8 cellular contexts compared by ENCODE assay signal in the genomic region with DNA sequence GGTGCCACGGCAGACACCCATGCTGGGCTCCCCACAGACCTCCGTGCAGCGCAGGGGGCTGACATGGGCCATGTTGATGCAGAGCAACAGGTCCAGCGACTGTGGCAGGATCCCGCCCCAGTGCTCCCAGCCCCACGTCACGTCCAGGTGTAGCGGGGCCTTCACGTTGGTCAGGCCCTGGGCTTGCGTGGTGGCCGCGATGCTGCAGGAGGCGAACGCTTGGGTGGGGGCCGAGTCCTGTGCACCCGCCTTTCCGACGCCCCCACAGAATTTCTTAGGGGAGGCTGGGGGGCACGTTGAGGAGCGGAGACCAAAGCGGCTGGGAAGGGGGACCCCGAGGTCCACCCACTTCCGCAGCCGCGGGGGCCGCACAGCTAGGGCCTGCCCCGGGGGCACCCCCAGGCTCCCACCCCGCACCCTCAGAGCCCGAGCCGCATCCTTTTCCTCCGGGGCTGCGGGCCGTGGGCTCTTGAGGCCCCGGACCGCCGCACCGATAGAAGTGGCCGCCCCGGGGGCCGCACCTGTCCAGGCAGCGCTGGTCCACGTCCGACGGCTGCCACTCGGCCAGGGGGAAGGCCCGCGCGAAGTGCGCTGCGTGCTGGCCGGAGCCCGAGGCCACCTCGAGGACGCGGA. TPM values are rescaled to one million over a fixed set of nuclear protein-coding genes. Genes with fewer than 3 reads are reported as not detected.
DNase-seq lines count a peak whose midpoint lies in the region; ATAC-seq and TF ChIP-seq lines count a peak whose summit lies in the region.

No MANE protein-coding gene starts in this region.

- no peak for TF ChIP-seq CTCF in ascending aorta (IDR thresholded peaks at IDR 0.05)
- TF ChIP-seq CTCF in lower leg skin (IDR thresholded peaks at IDR 0.05), result no peak

- whole genome bisulfite sequencing in lower leg skin, 2 donors, result 0 to 5% methylated on average over 34 to 39 of the region's 55 CpGs
- 4% methylated on average over 55 of the region's 55 CpGs for WGBS in urinary bladder

- H3K27me3 ChIP-seq in ascending aorta, result no peaks in the 10 kb centered on the region

- H3K4me3 ChIP-seq in ascending aorta (peak overlapping the region; percentile 81 to 97), lower leg skin (ENCODE audit: low read depth, poor library complexity, severe bottlenecking) (peak overlapping the region; percentile 80), urinary bladder (ENCODE audit: low read depth, low read length) (peak overlapping the region; percentile 89)

- ATAC-seq in GM18517 (IDR thresholded peaks at IDR 0.05; ENCODE audit: unreplicated experiment) (peak; percentile 1), HG03432 (IDR thresholded peaks at IDR 0.05; ENCODE audit: unreplicated experiment) (peak; percentile 5)

- TF ChIP-seq POLR2A in lower leg skin (IDR thresholded peaks at IDR 0.05), result no peak

- H3K4me1 ChIP-seq in ascending aorta (peaks cover 6 to 17% of the 10 kb centered on the region in 2 donors), urinary bladder (ENCODE audit: insufficient read depth) (no peaks in the 10 kb centered on the region)

- DNase-seq in ascending aorta (ENCODE audit: low spot score in 2 of 2) (no peak), lower leg skin (ENCODE audit: low spot score in 2 of 2) (no peak), H4 (ENCODE audit: low spot score) (no peak), NCI-H2107 (lab: John Stamatoyannopoulos, UW) (no peak), NCI-H1694 (lab: John Stamatoyannopoulos, UW) (no peak)

- peak overlapping the region; percentile 94 to 99 for H3K27ac ChIP-seq in ascending aorta
- H3K27ac ChIP-seq in urinary bladder (ENCODE audit: low read depth), result peak overlapping the region; percentile 30

- no peaks in the 10 kb centered on the region for H3K9me3 ChIP-seq in ascending aorta

- peaks cover 12 to 17% of the 10 kb centered on the region in 2 donors for H3K36me3 ChIP-seq in ascending aorta
- H3K36me3 ChIP-seq in urinary bladder (ENCODE audit: insufficient read depth), result no peaks in the 10 kb centered on the region

- intact Hi-C loops in ascending aorta (cut with DNase I), result loop anchor here (1.0 to 5.0 kb wide), 5 partner anchors 25 to 977 kb away; a partner anchor contains a TSS
- intact Hi-C loops in lower leg skin (cut with DNase I; ENCODE audit: low total_unique reads), result no loop called here

RNA-seq across cellular contexts. Expression of a gene that starts 0.4 kb away (rescaled TPM):
- total RNA-seq in ascending aorta, result 523 TPM
- 100 to 1,000 TPM; 108 to 161 (median 111) TPM for total RNA-seq in lower leg skin
- total RNA-seq in urinary bladder, result 26.7 TPM
- polyA plus RNA-seq in urinary bladder, result 135 TPM
- 85.7 and 112 TPM in 2 replicates for total RNA-seq in H4 (2014; rRNA removed; shearing (Covaris generic))

RNA-seq across cellular contexts. Expression of a gene that starts 4.9 kb away (rescaled TPM):
- total RNA-seq in ascending aorta, result not detected
- total RNA-seq in lower leg skin, result 1 to 10 TPM; 1.3 to 5.0 (median 2.8) TPM
- total RNA-seq in urinary bladder, result 0.37 TPM
- 0.30 TPM for polyA plus RNA-seq in urinary bladder
- not detected in 2 replicates for total RNA-seq in H4 (2014; rRNA removed; shearing (Covaris generic))

RNA-seq across cellular contexts. Expression of a gene that starts 5.9 kb away (rescaled TPM):
- 92.9 TPM for total RNA-seq in ascending aorta
- total RNA-seq in lower leg skin, result 10 to 100 TPM; 10.5 to 31.3 (median 23.2) TPM
- total RNA-seq in urinary bladder, result 5.1 TPM
- polyA plus RNA-seq in urinary bladder, result 42.6 TPM
- 11.9 and 14.5 TPM in 2 replicates for total RNA-seq in H4 (2014; rRNA removed; shearing (Covaris generic))

RNA-seq across cellular contexts. Expression of a gene that starts 13.5 kb away (rescaled TPM):
- total RNA-seq in ascending aorta, result 50.0 TPM
- 10 to 100 TPM; 11.1 to 32.1 (median 18.9) TPM for total RNA-seq in lower leg skin
- 15.8 TPM for total RNA-seq in urinary bladder
- 21.9 TPM for polyA plus RNA-seq in urinary bladder
- total RNA-seq in H4 (2014; rRNA removed; shearing (Covaris generic)), result 2.5 and 4.8 TPM in 2 replicates

RNA-seq across cellular contexts. Expression of a gene that starts 32.2 kb away (rescaled TPM):
- total RNA-seq in ascending aorta (41.8 TPM), lower leg skin (10 to 100 TPM; 36.1 to 86.7 (median 58.7) TPM), urinary bladder (26.0 TPM)
- 103 TPM for polyA plus RNA-seq in urinary bladder
- 6.5 and 32.0 TPM in 2 replicates for total RNA-seq in H4 (2014; rRNA removed; shearing (Covaris generic))
